ENCODE assay signal across 12 cellular contexts in genomic region chr12:113932411-113933196, GRCh38. TPM values are rescaled to one million over a fixed set of nuclear protein-coding genes. Genes with fewer than 3 reads are reported as not detected.
DNase-seq lines count a peak whose midpoint lies in the region; ATAC-seq, FAIRE-seq and TF ChIP-seq lines count a peak whose summit lies in the region.
"Had no signal": no experiment of that assay in that cellular context is flagged by ENCODE, and none has a peak within 500 bp of the region (broad histone marks: within the 10 kb centered on the region; RNA-seq: fewer than 3 reads in every experiment).

No MANE protein-coding gene starts in this region.

- peak overlapping the region; percentile 58 to 99 (median 95) for H3K27ac Mint-ChIP-seq in brain

- H3K27ac ChIP-seq in HUES48 (ENCODE audit: low read depth, low read length), result peak overlapping the region; percentile 94
- H3K27ac ChIP-seq: thoracic aorta had no signal

- no peaks in the 10 kb centered on the region for H3K27me3 Mint-ChIP-seq in brain

- no peaks in the 10 kb centered on the region for H3K27me3 ChIP-seq in HUES48 (ENCODE audit: control insufficient read depth, insufficient read depth, low read length)

- ATAC-seq in HG02981 (IDR thresholded peaks at IDR 0.05; ENCODE audit: unreplicated experiment) (no peak), GM21576 (IDR thresholded peaks at IDR 0.05; ENCODE audit: unreplicated experiment) (no peak), HG03354 (IDR thresholded peaks at IDR 0.05; ENCODE audit: poor library complexity, severe bottlenecking, unreplicated experiment) (no peak)

- FAIRE-seq in urothelium cell line (lab: Jason Lieb, UNC), result no peak

- peak overlapping the region in 3 of 5 experiments; percentile 53 to 76 (median 66) for H3K4me3 Mint-ChIP-seq in brain

- H3K4me1 Mint-ChIP-seq in brain, result peaks cover 51% of the 10 kb centered on the region

- H3K9me3 Mint-ChIP-seq in brain, result no peaks in the 10 kb centered on the region

- DNase-seq in hypothalamus (lab: John Stamatoyannopoulos, UW) (peak in 46 of 51 donors; percentile 11 to 90 (median 64)), retina (peak; percentile 29), urothelium cell line (ENCODE audit: low spot score) (no peak)
- DNase-seq: NCI-H2081, SW 1271 had no signal

- H3K36me3 ChIP-seq in HUES48 (ENCODE audit: control insufficient read depth, insufficient read depth, low read length), result peaks cover 67% of the 10 kb centered on the region

- H3K9ac ChIP-seq in HUES48 (ENCODE audit: low read depth, low read length), result no peak overlapping the region

- no peaks in the 10 kb centered on the region for H3K9me3 ChIP-seq in HUES48 (ENCODE audit: control insufficient read depth, insufficient read depth, low read length)
- H3K9me3 ChIP-seq: thoracic aorta had no signal

- no peak for TF ChIP-seq CTCF in brain (conservative IDR thresholded peaks at IDR 0.05)

- peaks cover 9% of the 10 kb centered on the region for H3K4me1 ChIP-seq in HUES48 (ENCODE audit: control insufficient read depth, insufficient read depth, low read length)

- H3K4me3 ChIP-seq in HUES48 (ENCODE audit: low read depth, low read length), result no peak overlapping the region
- H3K4me3 ChIP-seq: skin epidermis, thoracic aorta had no signal

- H3K36me3 Mint-ChIP-seq in brain, result peaks cover 19% of the 10 kb centered on the region

RNA-seq across cellular contexts. Expression of gene RBM19, which starts 33.5 kb away (rescaled TPM):
- 9.1 TPM for polyA plus RNA-seq in brain (ENCODE audit: insufficient read depth, low read depth, low replicate concordance)
